ENCODE assay signal across 1 cellular context in genomic region chr17:4742133-4742532, GRCh38.
TF ChIP-seq lines count a peak whose summit lies in the region.

No MANE protein-coding gene starts in this region.

TF ChIP-seq in HepG2, 621 proteins besides CTCF, POLR2A, EP300 and RAD21:
- TF ChIP-seq HNRNPL (IDR thresholded peaks at IDR 0.05; ENCODE audit: low read depth, low read length) = 0 out of 2 replicates have a peak, but pooled peaks have one; percentile 35
- TF ChIP-seq NCOA1 (CRISPR knock-in tag; IDR thresholded peaks at IDR 0.05) = no peak
